ENCODE assay signal across 9 cellular contexts in genomic region chr14:75280831-75281690, GRCh38. TPM values are rescaled to one million over a fixed set of nuclear protein-coding genes. Genes with fewer than 3 reads are reported as not detected.
DNase-seq lines count a peak whose midpoint lies in the region; ATAC-seq and TF ChIP-seq lines count a peak whose summit lies in the region.
"Had no signal": no experiment of that assay in that cellular context is flagged by ENCODE, and none has a peak within 500 bp of the region (broad histone marks: within the 10 kb centered on the region; RNA-seq: fewer than 3 reads in every experiment).

No MANE protein-coding gene starts in this region.

- no peak for ATAC-seq in T-helper 17 cell
- no peak for ATAC-seq in GM21367 (IDR thresholded peaks at IDR 0.05; ENCODE audit: unreplicated experiment)

- peak overlapping the region; percentile 32 to 100 (median 90) for H3K27ac Mint-ChIP-seq in CD8-positive, alpha-beta memory T cell
- peak overlapping the region; percentile 98 for H3K27ac Mint-ChIP-seq in T-helper 17 cell
- peak overlapping the region; percentile 62 for H3K27ac Mint-ChIP-seq in neural progenitor cell

- H3K4me3 ChIP-seq in CD8-positive, alpha-beta memory T cell (ENCODE audit: low read length) = no peak overlapping the region
- H3K4me3 ChIP-seq in esophagus (ENCODE audit: low read depth in 1 of 2, low read length in 2 of 2) = peak overlapping the region; percentile 70 to 91
- no peak overlapping the region for H3K4me3 ChIP-seq in neural progenitor cell
- H3K4me3 ChIP-seq: MG63 had no signal

- no peak overlapping the region for H3K4me2 ChIP-seq in neural progenitor cell

- no peak overlapping the region for H2AFZ ChIP-seq in neural progenitor cell (replicated peaks)

- H4K20me1 ChIP-seq in neural progenitor cell (ENCODE audit: low read depth) = peaks cover 25% of the 10 kb centered on the region

- DNase-seq in CD8-positive, alpha-beta memory T cell = peak in 4 of 5 donors; percentile 46 to 61 (median 50)
- peak; percentile 31 to 42 (median 37) for DNase-seq in T-helper 17 cell
- DNase-seq in neural progenitor cell (ENCODE audit: low spot score) = no peak
- DNase-seq in mucosa of gallbladder (ENCODE audit: low spot score) = no peak
- no peak for DNase-seq in hepatic stellate cell (ENCODE audit: low spot score)
- no peak for DNase-seq in RPMI8226
- DNase-seq: MG63 had no signal

- H3K27ac ChIP-seq in CD8-positive, alpha-beta memory T cell (ENCODE audit: low read depth, low read length) = no peak overlapping the region
- H3K27ac ChIP-seq in esophagus (ENCODE audit: low read depth in 2 of 2, low read length in 1 of 2) = peak overlapping the region in 1 of 2 donors; percentile 47
- H3K27ac ChIP-seq in neural progenitor cell = no peak overlapping the region

- no peak for TF ChIP-seq CTCF in neural progenitor cell (IDR thresholded peaks at IDR 0.05)

- peaks cover 0 to 6% (median 2%) of the 10 kb centered on the region in 5 donors for H3K9me3 Mint-ChIP-seq in CD8-positive, alpha-beta memory T cell
- no peaks in the 10 kb centered on the region for H3K9me3 Mint-ChIP-seq in neural progenitor cell

- H3K9me3 ChIP-seq in CD8-positive, alpha-beta memory T cell (ENCODE audit: low read length) = no peaks in the 10 kb centered on the region
- H3K9me3 ChIP-seq in T-helper 17 cell (ENCODE audit: control insufficient read depth, low read length, poor library complexity, severe bottlenecking) = no peaks in the 10 kb centered on the region
- H3K9me3 ChIP-seq in esophagus (ENCODE audit: control insufficient read depth in 2 of 2, insufficient read depth in 1 of 2, low read depth in 1 of 2, low read length in 1 of 2) = no peaks in the 10 kb centered on the region
- no peaks in the 10 kb centered on the region for H3K9me3 ChIP-seq in neural progenitor cell (ENCODE audit: low read depth)
- H3K9me3 ChIP-seq: MG63 had no signal

- peak overlapping the region; percentile 79 to 94 (median 93) for H3K4me3 Mint-ChIP-seq in CD8-positive, alpha-beta memory T cell
- H3K4me3 Mint-ChIP-seq in T-helper 17 cell (peak overlapping the region; percentile 91), neural progenitor cell (peak overlapping the region; percentile 96)

- CTCF ChIA-PET in CD8-positive, alpha-beta memory T cell (lab: Charles Lee) = interaction anchor here (1.0 to 2.0 kb wide), 5 partner anchors 9 to 20 kb away, joined by 4 to 5 read pairs (median 4); no protein-coding TSS in a partner anchor

- peaks cover 37% of the 10 kb centered on the region for H3K4me1 ChIP-seq in CD8-positive, alpha-beta memory T cell (ENCODE audit: insufficient read depth, low read length)
- H3K4me1 ChIP-seq in esophagus (ENCODE audit: control insufficient read depth in 2 of 2, insufficient read depth in 2 of 2, low read length in 1 of 2) = peaks cover 6 to 17% of the 10 kb centered on the region in 2 donors
- peaks cover 13% of the 10 kb centered on the region for H3K4me1 ChIP-seq in neural progenitor cell

- H3K27me3 Mint-ChIP-seq in CD8-positive, alpha-beta memory T cell = peaks cover 33 to 57% of the 10 kb centered on the region in 2 donors
- peaks cover 15% of the 10 kb centered on the region for H3K27me3 Mint-ChIP-seq in T-helper 17 cell
- peaks cover 35% of the 10 kb centered on the region for H3K27me3 Mint-ChIP-seq in neural progenitor cell (ENCODE audit: insufficient read depth, low read depth)

- H3K36me3 ChIP-seq in CD8-positive, alpha-beta memory T cell (ENCODE audit: insufficient read depth, low read length) = no peaks in the 10 kb centered on the region
- H3K36me3 ChIP-seq in esophagus (ENCODE audit: control insufficient read depth in 2 of 2, insufficient read depth in 2 of 2, low read length in 1 of 2) (peaks cover 0 to 13% of the 10 kb centered on the region in 2 donors), neural progenitor cell (no peaks in the 10 kb centered on the region)
- H3K36me3 ChIP-seq: MG63 had no signal

- H3K79me2 ChIP-seq in neural progenitor cell (ENCODE audit: low read depth) = no peaks in the 10 kb centered on the region

- POLR2A ChIA-PET in CD8-positive, alpha-beta memory T cell (lab: Charles Lee) = interaction anchor here (0.9 to 1.3 kb wide), 2 partner anchors 14 to 22 kb away, joined by 3 to 6 read pairs; no protein-coding TSS in a partner anchor

- H3K4me1 Mint-ChIP-seq in CD8-positive, alpha-beta memory T cell = peaks cover 29 to 57% (median 45%) of the 10 kb centered on the region in 3 donors
- H3K4me1 Mint-ChIP-seq in T-helper 17 cell (peaks cover 46% of the 10 kb centered on the region), neural progenitor cell (peaks cover 30% of the 10 kb centered on the region)

- peaks cover 36% of the 10 kb centered on the region for H3F3A ChIP-seq in neural progenitor cell (ENCODE audit: low read depth)

- WGBS in esophagus, 2 donors = 77 to 83% methylated on average over 17 of the region's 17 CpGs

- peaks cover 24% of the 10 kb centered on the region for H3K27me3 ChIP-seq in CD8-positive, alpha-beta memory T cell (ENCODE audit: insufficient read depth, low read length, poor library complexity, severe bottlenecking)
- no peaks in the 10 kb centered on the region for H3K27me3 ChIP-seq in esophagus (ENCODE audit: control insufficient read depth in 1 of 2, insufficient read depth in 2 of 2, low read length in 2 of 2)
- H3K27me3 ChIP-seq in neural progenitor cell = peaks cover 56% of the 10 kb centered on the region
- H3K27me3 ChIP-seq: MG63 had no signal

- H3K9ac ChIP-seq in neural progenitor cell = no peak overlapping the region

- H3K36me3 Mint-ChIP-seq in CD8-positive, alpha-beta memory T cell = peaks cover 5 to 38% (median 19%) of the 10 kb centered on the region in 3 donors
- H3K36me3 Mint-ChIP-seq in T-helper 17 cell (ENCODE audit: low read depth) = peaks cover 16% of the 10 kb centered on the region
- H3K36me3 Mint-ChIP-seq in neural progenitor cell = peaks cover 18% of the 10 kb centered on the region

RNA-seq across cellular contexts. Expression of gene FOS, which starts 2.4 kb away (rescaled TPM):
- total RNA-seq in CD8-positive, alpha-beta memory T cell = 10 to 100 TPM; 15.2 to 16.8 TPM
- 768 TPM for polyA plus RNA-seq in CD8-positive, alpha-beta memory T cell
- total RNA-seq in T-helper 17 cell (1,000 to 10,000 TPM; 2,179 to 4,074 TPM), neural progenitor cell (ENCODE audit: low replicate concordance) (32.9 and 98.6 TPM in 2 replicates), mucosa of gallbladder (165 TPM)
- polyA plus RNA-seq in esophagus = 100 to 1,000 TPM in 1 of 2 donors, 10 to 100 TPM in 1; 99.5 to 102 TPM

Comparison
In these comparisons a context has a peak if more than half of its experiments do, and no peak if none do; other contexts are left out.
1. DNase-seq: peak in CD8-positive, alpha-beta memory T cell (4 of 5) and T-helper 17 cell (3 of 3); none in neural progenitor cell (single experiment), mucosa of gallbladder (single experiment), hepatic stellate cell (single experiment) and RPMI8226 (single experiment).
2. H3K4me3 ChIP-seq: peak in esophagus (2 of 2); none in CD8-positive, alpha-beta memory T cell (single experiment) and neural progenitor cell (single experiment).
3. RNA of gene FOS, which starts 2.4 kb away (total RNA-seq): 2,179 to 4,074 TPM in T-helper 17 cell; 165 TPM in mucosa of gallbladder (single experiment), 32.9 to 98.6 TPM in neural progenitor cell and 15.2 to 16.8 TPM in CD8-positive, alpha-beta memory T cell; every median in the first group is over 10 times any median in the second.
4. Peak in every context shown above with its lines, with median percentiles within 50 percentile points of each other: H3K27ac Mint-ChIP-seq and H3K4me3 Mint-ChIP-seq.